Comparison of ENCODE assay signal across 8 cellular contexts in genomic region chr4:37826282-37827029, GRCh38. TPM values are rescaled to one million over a fixed set of nuclear protein-coding genes. Genes with fewer than 3 reads are reported as not detected.
DNase-seq lines count a peak whose midpoint lies in the region; ATAC-seq and TF ChIP-seq lines count a peak whose summit lies in the region.

Gene PGM2, plus strand, starts transcription at chr4:37826686. Its CDS starts 47 bp downstream, at chr4:37826733.

- H3K9me3 ChIP-seq in iPS-18a (ENCODE audit: control insufficient read depth, low read depth, low read length) (no peaks in the 10 kb centered on the region), skeletal muscle tissue (ENCODE audit: control insufficient read depth in 3 of 3, low read length in 3 of 3) (no peaks in the 10 kb centered on the region)

- DNase-seq in SHP77 (lab: John Stamatoyannopoulos, UW), result peak; percentile 43 to 72
- DNase-seq in SHP77 treated with DMSO at 0.1 percent for 48 hours (lab: John Stamatoyannopoulos, UW), result no peak
- DNase-seq in NCI-H2081 treated with DMSO at 0.1 percent for 48 hours (lab: John Stamatoyannopoulos, UW), result peak; percentile 89
- DNase-seq in UCSD-AML1 (lab: John Stamatoyannopoulos, UW; ENCODE audit: unreplicated experiment), result peak; percentile 93
- DNase-seq in brain microvascular endothelial cell, result peak; percentile 79

- H3K4me1 ChIP-seq in iPS-18a (ENCODE audit: control insufficient read depth, low read depth, low read length), result peaks cover 7% of the 10 kb centered on the region
- H3K4me1 ChIP-seq in skeletal muscle tissue (ENCODE audit: control insufficient read depth in 3 of 3, insufficient read depth in 3 of 3, low read length in 3 of 3), result peaks cover 8 to 16% (median 10%) of the 10 kb centered on the region in 3 donors

- in situ Hi-C loops in brain microvascular endothelial cell (cut with HindIII; ENCODE audit: low pct_ligation_motif_present, low sequenced_read_pairs), result no loop called here

- TF ChIP-seq CTCF in brain microvascular endothelial cell (IDR thresholded peaks at IDR 0.05; ENCODE audit: low read depth, low read length, missing control alignments), result peak; percentile 15

- peaks cover 12% of the 10 kb centered on the region for H3K36me3 ChIP-seq in brain microvascular endothelial cell (replicated peaks)
- H3K36me3 ChIP-seq in iPS-18a (ENCODE audit: control insufficient read depth, low read depth, low read length), result peaks cover 7% of the 10 kb centered on the region
- H3K36me3 ChIP-seq in skeletal muscle tissue (ENCODE audit: control insufficient read depth in 3 of 3, insufficient read depth in 3 of 3, low read length in 3 of 3), result peaks cover 0 to 12% (median 3%) of the 10 kb centered on the region in 3 donors

- H3K27me3 ChIP-seq in brain microvascular endothelial cell (replicated peaks) (no peaks in the 10 kb centered on the region), iPS-18a (ENCODE audit: control insufficient read depth, insufficient read depth, low read length) (peaks cover 31% of the 10 kb centered on the region), skeletal muscle tissue (ENCODE audit: control insufficient read depth in 3 of 3, insufficient read depth in 3 of 3, low read length in 3 of 3) (no peaks in the 10 kb centered on the region)

- peak within 1 kb of the TSS; percentile 71 for H3K9ac ChIP-seq in iPS-18a (ENCODE audit: low read length)
- H3K9ac ChIP-seq in skeletal muscle tissue (ENCODE audit: low read depth in 1 of 3, low read length in 3 of 3), result peak within 1 kb of the TSS; percentile 73 to 80 (median 79)

- H3K27ac ChIP-seq in brain microvascular endothelial cell, result peak within 1 kb of the TSS; percentile 77
- no peak within 1 kb of the TSS for H3K27ac ChIP-seq in iPS-18a (ENCODE audit: low read length)
- peak within 1 kb of the TSS; percentile 66 for H3K27ac ChIP-seq in skeletal muscle tissue (ENCODE audit: low read depth, low read length)

- H3K4me3 ChIP-seq in brain microvascular endothelial cell (ENCODE audit: low read depth, low read length), result peak within 1 kb of the TSS; percentile 92
- H3K4me3 ChIP-seq in iPS-18a (ENCODE audit: low read length), result peak within 1 kb of the TSS; percentile 85
- peak within 1 kb of the TSS; percentile 81 to 87 (median 87) for H3K4me3 ChIP-seq in skeletal muscle tissue (ENCODE audit: low read length in 3 of 3)

- ATAC-seq in HG02981 (IDR thresholded peaks at IDR 0.05; ENCODE audit: unreplicated experiment), result peak; percentile 96

RNA-seq across cellular contexts. Expression of gene PGM2, which starts in this region (rescaled TPM):
- total RNA-seq in skeletal muscle tissue, result 5.7 TPM
